Comparison of ENCODE assay signal across 27 cellular contexts in the genomic region with DNA sequence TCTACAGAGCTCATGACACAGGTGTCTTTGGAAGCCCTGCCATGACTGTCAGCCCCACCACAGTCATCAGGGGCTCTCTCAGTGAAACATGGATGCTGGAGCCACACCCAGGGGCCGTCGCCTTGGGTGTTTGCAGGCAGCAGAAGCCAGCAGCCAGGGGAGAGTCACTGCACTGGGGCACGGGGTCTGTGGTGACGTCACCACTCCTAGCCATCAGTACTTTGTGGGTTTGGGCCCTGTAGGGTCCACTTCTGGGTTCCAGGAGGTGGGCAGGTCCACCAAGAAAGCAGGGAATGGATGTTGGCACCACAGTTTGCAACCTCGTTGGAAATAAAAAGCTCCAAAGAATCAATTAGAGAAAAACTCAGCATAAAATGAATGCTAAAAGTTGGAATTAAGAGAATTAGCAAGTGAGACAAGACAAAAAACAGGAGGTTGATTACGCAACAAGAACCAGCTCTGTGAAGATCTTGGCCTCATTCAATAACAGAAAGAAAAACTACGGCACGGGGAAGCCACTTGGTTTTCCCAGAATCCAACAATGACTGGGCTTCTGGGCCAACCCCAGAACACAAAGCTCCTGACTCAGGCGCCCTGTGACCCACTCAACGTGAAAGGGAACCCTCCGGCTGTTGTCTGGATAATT.
"Had no signal": no experiment of that assay in that cellular context is flagged by ENCODE, and none has a peak within 500 bp of the region (broad histone marks: within the 10 kb centered on the region; RNA-seq: fewer than 3 reads in every experiment).

No MANE protein-coding gene starts in this region.

- DNase-seq: colonic mucosa; effector CD8-positive, alpha-beta T cell; endodermal cell; foreskin melanocyte; glutamatergic neuron; heart right ventricle; hippocampal formation; left cardiac atrium; left lung; mesenchymal stem cell; midbrain; naive thymus-derived CD8-positive, alpha-beta T cell; nephron progenitor cell; occipital lobe; ovary; posterior cingulate gyrus; psoas muscle; right cardiac atrium; small intestine; stimulated activated CD4-positive, alpha-beta T cell treated with anti-CD3 and anti-CD28 coated beads, Interleukin-15, amount 100 ng/mL, for 24 hours; stimulated activated CD4-positive, alpha-beta T cell treated with anti-CD3 and anti-CD28 coated beads, Interleukin-2, amount 100 ng/mL, for 48 hours; stimulated activated naive B cell treated with anti-CD40 and anti-IgM and Interleukin-4, amounts not matched to agents 10 μg/mL and 1 μg/mL and 100 μg/mL, for 72 hours; upper lobe of left lung had no signal

- H3K27ac ChIP-seq: colonic mucosa, epithelial cell of prostate, heart right ventricle, left lung, ovary, psoas muscle, thoracic aorta, tibial nerve, upper lobe of left lung had no signal

- H3K27me3 ChIP-seq: colonic mucosa, heart right ventricle, left lung, ovary, tibial nerve, upper lobe of left lung had no signal

- H3K4me3 ChIP-seq: colonic mucosa, heart right ventricle, left lung, ovary, psoas muscle, thoracic aorta, tibial nerve, upper lobe of left lung had no signal

- ATAC-seq: esophagus mucosa; heart right ventricle; left cardiac atrium; left lung; naive thymus-derived CD8-positive, alpha-beta T cell; psoas muscle; right cardiac atrium; stimulated activated naive B cell treated with anti-CD40 and anti-IgM and Interleukin-4, amounts not matched to agents 10 μg/mL and 1 μg/mL and 100 μg/mL, for 72 hours had no signal

- H3K36me3 ChIP-seq: colonic mucosa, heart right ventricle, left lung, ovary, thoracic aorta, upper lobe of left lung had no signal

- H3K9me3 ChIP-seq: colonic mucosa, heart right ventricle, left lung, ovary, psoas muscle, thoracic aorta, tibial nerve, upper lobe of left lung had no signal

- H3K4me1 ChIP-seq: colonic mucosa, heart right ventricle, left lung, psoas muscle, tibial nerve, upper lobe of left lung had no signal
